In genomic region chr12:9134981-9135628, GRCh38 we compare ENCODE assay signal across 11 cellular contexts. TPM values are rescaled to one million over a fixed set of nuclear protein-coding genes. Genes with fewer than 3 reads are reported as not detected.
DNase-seq lines count a peak whose midpoint lies in the region; ATAC-seq, FAIRE-seq and TF ChIP-seq lines count a peak whose summit lies in the region.
"Had no signal": no experiment of that assay in that cellular context is flagged by ENCODE, and none has a peak within 500 bp of the region (broad histone marks: within the 10 kb centered on the region; RNA-seq: fewer than 3 reads in every experiment).

No MANE protein-coding gene starts in this region.

- no peak overlapping the region for H3K4me3 ChIP-seq in A673 (ENCODE audit: low read depth, low read length, poor library complexity, severe bottlenecking)
- no peak overlapping the region for H3K4me3 ChIP-seq in PC-9
- H3K4me3 ChIP-seq in kidney (ENCODE audit: low read length in 2 of 2), result no peak overlapping the region

- TF ChIP-seq CTCF in A673 (conservative IDR thresholded peaks at IDR 0.05; ENCODE audit: low read depth, low read length) (peak; percentile 32), GM10266 (IDR thresholded peaks at IDR 0.05; ENCODE audit: control insufficient read depth, insufficient read depth, low read depth, missing control alignments) (peak; percentile 45), PC-9 (conservative IDR thresholded peaks at IDR 0.05) (peak; percentile 56), kidney (IDR thresholded peaks at IDR 0.05; ENCODE audit: borderline replicate concordance, extremely low read depth, insufficient read depth) (no peak)

- POLR2A ChIA-PET in A673 (lab: Charles Lee; ENCODE audit: low non-redundant PET) (no interaction called here), PC-9 (lab: Charles Lee; ENCODE audit: unreplicated experiment) (no interaction called here)

- H3K9me3 ChIP-seq in A673 (ENCODE audit: low read depth, low read length, poor library complexity, severe bottlenecking) (peaks cover 6% of the 10 kb centered on the region), PC-9 (ENCODE audit: insufficient read depth, low read depth) (no peaks in the 10 kb centered on the region), kidney (ENCODE audit: control insufficient read depth in 1 of 2, low read length in 2 of 2) (peaks cover 0 to 2% of the 10 kb centered on the region in 2 donors)

- intact Hi-C loops in A673 (cut with micrococcal nuclease; ENCODE audit: unreplicated experiment) (no loop called here), PC-9 (cut with micrococcal nuclease; ENCODE audit: unreplicated experiment) (no loop called here), kidney (cut with DNase I) (no loop called here), head of caudate nucleus (cut with DNase I) (no loop called here)

- H3F3A ChIP-seq in PC-9 (ENCODE audit: insufficient read depth, low read depth), result no peaks in the 10 kb centered on the region

- BruUV-seq in A673 (replicated peaks; lab: Mats Ljungman, UMichigan) (no TSS peak), PC-9 (replicated peaks; lab: Mats Ljungman, UMichigan) (no TSS peak)

- DNase-seq in A673 (ENCODE audit: low spot score), result no peak
- peak; percentile 26 for DNase-seq in GM10266 (ENCODE audit: extremely low spot score)
- DNase-seq in PC-9, result peak in 1 of 2 experiments; percentile 13
- DNase-seq in kidney, result peak; percentile 81
- DNase-seq in cortex of kidney (lab: John Stamatoyannopoulos, UW), result no peak
- no peak for DNase-seq in head of caudate nucleus
- DNase-seq in AG08395 (ENCODE audit: low spot score), result no peak
- DNase-seq: NCI-H1092 had no signal

- H3K9ac ChIP-seq in kidney (ENCODE audit: low read length in 2 of 2), result no peak overlapping the region

- H3K27ac ChIP-seq in A673 (ENCODE audit: low read depth, low read length, poor library complexity, severe bottlenecking) (no peak overlapping the region), PC-9 (no peak overlapping the region), kidney (ENCODE audit: low read depth in 2 of 2, low read length in 2 of 2) (peak overlapping the region in 1 of 2 donors; percentile 38)

- CTCF ChIA-PET in A673 (lab: Charles Lee) (no interaction called here), PC-9 (lab: Charles Lee) (no interaction called here)

- H3K27me3 ChIP-seq in A673 (replicated peaks; ENCODE audit: insufficient read depth, low read depth, low read length, poor library complexity) (no peaks in the 10 kb centered on the region), PC-9 (ENCODE audit: insufficient read depth, low read depth) (peaks cover 4% of the 10 kb centered on the region; the same call in 1 of the 2 replicates)

- H4K20me1 ChIP-seq in PC-9 (ENCODE audit: insufficient read depth), result no peaks in the 10 kb centered on the region

- H3K4me1 ChIP-seq in A673 (ENCODE audit: insufficient read depth, low read length, poor library complexity, severe bottlenecking) (no peaks in the 10 kb centered on the region), PC-9 (replicated peaks; ENCODE audit: insufficient read depth) (no peaks in the 10 kb centered on the region), kidney (ENCODE audit: control insufficient read depth in 1 of 2, insufficient read depth in 1 of 2, low read depth in 1 of 2, low read length in 2 of 2) (peaks cover 0 to 4% of the 10 kb centered on the region in 2 donors)

- H3K4me2 ChIP-seq in PC-9, result no peak overlapping the region

- H2AFZ ChIP-seq in PC-9, result no peak overlapping the region; the same call in 1 of the 2 replicates

- H3K79me2 ChIP-seq in PC-9 (ENCODE audit: low read depth), result no peaks in the 10 kb centered on the region

- no peaks in the 10 kb centered on the region; the same call in 1 of the 2 replicates for H3K9me2 ChIP-seq in PC-9 (ENCODE audit: insufficient read depth)

- no peaks in the 10 kb centered on the region for H3K36me3 ChIP-seq in A673 (ENCODE audit: insufficient read depth, low read length, poor library complexity, severe bottlenecking)
- H3K36me3 ChIP-seq in PC-9 (ENCODE audit: low read depth), result no peaks in the 10 kb centered on the region
- no peaks in the 10 kb centered on the region for H3K36me3 ChIP-seq in kidney (ENCODE audit: control insufficient read depth in 1 of 2, insufficient read depth in 2 of 2, low read length in 2 of 2)

- no peak for ATAC-seq in HG03039 (IDR thresholded peaks at IDR 0.05; ENCODE audit: unreplicated experiment)
- ATAC-seq: activated CD4-positive, CD25-positive, alpha-beta regulatory T cell treated with anti-CD3 and anti-CD28 coated beads, Interleukin-2, amount 50 U/mL, for 24 hours had no signal

- no peak for FAIRE-seq in kidney (lab: Jason Lieb, UNC)

RNA-seq across cellular contexts. Expression of gene A2M, which starts 19.4 kb away (rescaled TPM):
- total RNA-seq in A673 (2021) (1.3 and 2.0 TPM in 2 replicates), PC-9 (2021) (not detected in 2 replicates), kidney (971 TPM)
- 745 TPM for polyA plus RNA-seq in kidney (ENCODE audit: insufficient read depth, low read depth, low replicate concordance)
- total RNA-seq: G401 had no signal

Comparison
In these comparisons a context has a peak if more than half of its experiments do, and no peak if none do; other contexts are left out.
1. DNase-seq: peak in GM10266 (single experiment) and kidney (single experiment); none in A673 (single experiment), cortex of kidney (single experiment), head of caudate nucleus (0 of 42) and AG08395 (single experiment).
2. RNA of gene A2M, which starts 19.4 kb away (total RNA-seq): 971 TPM in kidney (single experiment); 1.3 to 2.0 TPM in A673 and not detected in PC-9; every median in the first group is over 100 times any median in the second.